Comparison of ENCODE assay signal across 9 cellular contexts in the genomic region with DNA sequence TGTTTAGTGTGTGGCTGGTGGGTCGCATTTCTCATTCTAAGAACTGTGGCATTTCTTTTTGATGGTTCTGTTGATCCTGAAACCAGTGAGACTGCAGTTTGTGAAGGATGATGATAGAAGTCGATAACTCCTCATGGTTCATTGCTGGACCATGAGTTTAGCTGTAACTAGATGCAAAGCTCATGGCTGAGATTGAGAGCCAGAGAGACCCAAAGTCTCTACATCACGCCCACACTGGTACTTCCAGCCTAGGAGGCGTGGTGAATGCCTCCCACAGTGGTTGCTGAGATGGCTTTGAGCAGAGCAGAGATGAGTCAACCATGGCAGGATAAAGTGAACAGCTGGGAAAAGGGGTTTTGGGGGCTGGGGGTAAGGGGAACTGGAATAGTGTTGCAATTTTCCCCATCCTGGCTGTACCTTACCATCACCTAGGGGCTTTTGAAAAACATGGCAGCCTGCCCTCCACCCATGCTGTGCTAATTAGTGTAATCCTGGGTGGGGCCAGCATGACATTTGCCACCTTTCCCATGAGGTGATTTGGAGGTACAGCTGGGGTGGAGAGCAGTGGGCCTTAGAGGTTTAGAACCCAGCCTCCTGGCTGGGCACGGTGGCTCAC.
A peak's percentile ranks its signal among the peaks of the same experiment; 100 is the strongest.
DNase-seq lines count a peak whose midpoint lies in the region; ATAC-seq lines count a peak whose summit lies in the region.
"Had no signal": no experiment of that assay in that cellular context is flagged by ENCODE, and none has a peak within 500 bp of the region (broad histone marks: within the 10 kb centered on the region; RNA-seq: fewer than 3 reads in every experiment).

No MANE protein-coding gene starts in this region.

- ATAC-seq in HG03095 (IDR thresholded peaks at IDR 0.05; ENCODE audit: unreplicated experiment), result peak; percentile 40

- DNase-seq in DMS 273 (lab: John Stamatoyannopoulos, UW; ENCODE audit: unreplicated experiment) (peak; percentile 27), DMS 273 treated with DMSO at 0.1 percent for 48 hours (lab: John Stamatoyannopoulos, UW) (no peak), activated T-cell treated with anti-CD3 and anti-CD28 coated beads for 24 hours (ENCODE audit: low read depth) (peak; percentile 50), NCI-H187 (lab: John Stamatoyannopoulos, UW) (no peak), foreskin melanocyte (no peak), RKO (ENCODE audit: low spot score) (no peak)
- DNase-seq in stimulated activated CD4-positive, alpha-beta T cell treated with anti-CD3 and anti-CD28 coated beads, Interleukin-4, amount 100 ng/mL, for 1 hour, result peak; percentile 52
- DNase-seq: H9 had no signal

Comparison
In these comparisons a context has a peak if more than half of its experiments do, and no peak if none do; other contexts are left out.
1. DNase-seq: peak in DMS 273 (single experiment), activated T-cell treated with anti-CD3 and anti-CD28 coated beads for 24 hours (single experiment) and stimulated activated CD4-positive, alpha-beta T cell treated with anti-CD3 and anti-CD28 coated beads, Interleukin-4, amount 100 ng/mL, for 1 hour (single experiment); none in DMS 273 treated with DMSO at 0.1 percent for 48 hours (single experiment), NCI-H187 (0 of 2), foreskin melanocyte (single experiment) and RKO (single experiment).